In the genomic region with DNA sequence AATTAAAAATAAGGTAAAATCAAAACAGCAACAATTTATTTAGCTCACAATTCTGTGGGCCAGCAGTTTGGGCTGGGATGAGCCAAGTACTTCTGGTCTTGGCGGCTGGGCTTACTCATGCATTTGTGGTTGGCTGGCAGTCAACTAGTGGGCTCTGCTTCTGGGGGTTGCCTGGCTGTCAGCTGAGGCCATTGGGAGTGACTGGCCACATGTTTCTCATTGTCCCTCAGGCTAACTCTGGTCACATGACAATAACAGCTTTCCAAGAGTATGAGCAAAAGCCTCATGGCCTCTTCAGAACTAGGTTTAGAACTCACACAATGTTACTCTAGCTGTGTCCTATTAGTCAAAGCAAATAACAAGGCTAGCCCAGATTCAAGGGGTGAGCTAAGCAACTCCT, we compare ENCODE assay signal across 10 cellular contexts. TPM values are rescaled to one million over a fixed set of nuclear protein-coding genes. Genes with fewer than 3 reads are reported as not detected.
DNase-seq lines count a peak whose midpoint lies in the region; ATAC-seq, FAIRE-seq and TF ChIP-seq lines count a peak whose summit lies in the region.
"Had no signal": no experiment of that assay in that cellular context is flagged by ENCODE, and none has a peak within 500 bp of the region (broad histone marks: within the 10 kb centered on the region; RNA-seq: fewer than 3 reads in every experiment).

No MANE protein-coding gene starts in this region.

- DNase-seq in GM13976 (ENCODE audit: low spot score): peak; percentile 18
- peak; percentile 20 for DNase-seq in NCI-H2196 treated with DMSO at 0.1 percent for 48 hours (lab: John Stamatoyannopoulos, UW; ENCODE audit: unreplicated experiment)
- DNase-seq in gastrocnemius medialis: peak; percentile 31 to 43
- no peak for DNase-seq in left lobe of liver (ENCODE audit: low spot score)
- DNase-seq in NCI-H1048 (lab: John Stamatoyannopoulos, UW): no peak

- ATAC-seq in gastrocnemius medialis (peak; percentile 69 to 86), HG03095 (IDR thresholded peaks at IDR 0.05; ENCODE audit: unreplicated experiment) (no peak), left lobe of liver (no peak), GM18907 (IDR thresholded peaks at IDR 0.05; ENCODE audit: unreplicated experiment) (no peak)

- no peak for TF ChIP-seq POLR2A in gastrocnemius medialis (IDR thresholded peaks at IDR 0.05)

- in situ Hi-C loops in GM13976 (cut with MboI; ENCODE audit: low sequenced_read_pairs, unreplicated experiment): no loop called here
- in situ Hi-C loops in gastrocnemius medialis (cut with MboI; ENCODE audit: low sequenced_read_pairs in 4 of 4): no loop called here

- no peaks in the 10 kb centered on the region for H3K36me3 ChIP-seq in gastrocnemius medialis
- H3K36me3 ChIP-seq: uterus had no signal

- TF ChIP-seq CTCF in GM13976 (IDR thresholded peaks at IDR 0.05; ENCODE audit: borderline replicate concordance, control extremely low read depth, extremely low read depth, insufficient read depth, missing control alignments): no peak
- TF ChIP-seq CTCF in gastrocnemius medialis (IDR thresholded peaks at IDR 0.05 in 4 of 5, conservative IDR thresholded peaks at IDR 0.05 in 1 of 5): no peak

- intact Hi-C loops in gastrocnemius medialis (cut with DNase I; ENCODE audit: low total_unique reads): no loop called here

- peak; percentile 66 for FAIRE-seq in endometrium (lab: Jason Lieb, UNC)

- H3K27ac ChIP-seq in gastrocnemius medialis: peak overlapping the region in 1 of 4 donors; percentile 10

- peaks cover 20 to 21% (median 21%) of the 10 kb centered on the region in 3 donors for H3K27me3 ChIP-seq in gastrocnemius medialis

- no peaks in the 10 kb centered on the region for H3K4me1 ChIP-seq in gastrocnemius medialis
- H3K4me1 ChIP-seq: uterus had no signal

- H3K9me3 ChIP-seq in gastrocnemius medialis: no peaks in the 10 kb centered on the region
- H3K9me3 ChIP-seq: uterus had no signal

- no peak overlapping the region for H3K4me3 ChIP-seq in gastrocnemius medialis
- H3K4me3 ChIP-seq: uterus had no signal

RNA-seq across cellular contexts. Expression of gene CHIA, which starts 15.6 kb away (rescaled TPM):
- total RNA-seq in gastrocnemius medialis (not detected), left lobe of liver (0.15 TPM)
- total RNA-seq: liver had no signal

RNA-seq across cellular contexts. Expression of gene CHI3L2, which starts 47.6 kb away (rescaled TPM):
- 1 to 10 TPM in 2 of 4 donors, under 1 TPM in 1, not detected in 1; 0.40 to 2.3 (median 1.9) TPM for total RNA-seq in gastrocnemius medialis
- 0.23 TPM for total RNA-seq in left lobe of liver

Comparison
In these comparisons a context has a peak if more than half of its experiments do, and no peak if none do; other contexts are left out.
1. DNase-seq: peak in GM13976 (single experiment), NCI-H2196 treated with DMSO at 0.1 percent for 48 hours (single experiment) and gastrocnemius medialis (2 of 2); none in left lobe of liver (single experiment) and NCI-H1048 (single experiment).
2. ATAC-seq: peak in gastrocnemius medialis (2 of 2); none in HG03095 (single experiment), left lobe of liver (single experiment) and GM18907 (single experiment).